Comparison of ENCODE assay signal across 27 cellular contexts in the genomic region with DNA sequence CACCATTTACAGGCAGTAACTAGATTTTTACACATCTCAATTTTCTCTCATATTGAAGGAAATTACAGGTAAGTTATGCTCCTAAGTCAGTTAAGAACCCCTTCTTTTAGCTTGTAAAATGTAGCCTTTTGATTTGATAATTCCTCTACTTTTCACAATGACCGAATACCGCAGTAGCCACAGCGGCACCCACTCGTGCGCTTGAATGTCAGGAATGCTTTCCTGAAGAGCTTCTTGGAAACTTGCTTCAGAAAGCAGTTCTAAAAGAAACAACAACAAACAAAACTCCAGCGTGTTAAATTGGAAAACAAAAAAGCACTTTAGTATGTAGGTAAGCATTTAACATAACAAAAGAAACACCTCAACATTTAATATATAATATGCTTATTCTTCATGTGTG. TPM values are rescaled to one million over a fixed set of nuclear protein-coding genes. Genes with fewer than 3 reads are reported as not detected.
A peak's percentile ranks its signal among the peaks of the same experiment; 100 is the strongest.
DNase-seq lines count a peak whose midpoint lies in the region; ATAC-seq, FAIRE-seq and TF ChIP-seq lines count a peak whose summit lies in the region.
"Had no signal": no experiment of that assay in that cellular context is flagged by ENCODE, and none has a peak within 500 bp of the region (broad histone marks: within the 10 kb centered on the region; RNA-seq: fewer than 3 reads in every experiment).

No MANE protein-coding gene starts in this region.

- peaks cover 13 to 16% of the 10 kb centered on the region in 2 donors for H3K36me3 Mint-ChIP-seq in stimulated activated naive B cell treated with anti-CD40 and anti-IgM and Interleukin-4, amounts not matched to agents 10 μg/mL and 1 μg/mL and 100 μg/mL, for 72 hours

- peak; percentile 17 for FAIRE-seq in GM12892 (lab: Jason Lieb, UNC)
- FAIRE-seq in RCC 7860 (lab: Jason Lieb, UNC): no peak

- H3K27me3 Mint-ChIP-seq in stimulated activated naive B cell treated with anti-CD40 and anti-IgM and Interleukin-4, amounts not matched to agents 10 μg/mL and 1 μg/mL and 100 μg/mL, for 72 hours: no peaks in the 10 kb centered on the region
- H3K27me3 Mint-ChIP-seq: CD8-positive, alpha-beta memory T cell had no signal

- H3K4me3 ChIP-seq in HUES6 (ENCODE audit: low read depth, low read length) (no peak overlapping the region), iPS-20b (ENCODE audit: low read length) (peak overlapping the region; percentile 20; the same call in 1 of the 2 replicates)
- H3K4me3 ChIP-seq: SJCRH30 had no signal

- peak overlapping the region; percentile 22 for H3K27ac ChIP-seq in HUES6 (ENCODE audit: low read depth, low read length)
- H3K27ac ChIP-seq in iPS-20b (ENCODE audit: low read length): no peak overlapping the region
- H3K27ac ChIP-seq: SJCRH30 had no signal

- no peak for DNase-seq in GM12892 (ENCODE audit: insufficient read length)
- DNase-seq in astrocyte of the hippocampus (ENCODE audit: low read depth, low spot score): peak; percentile 59
- DNase-seq in HCEC 1CT: no peak
- DNase-seq in COLO829 (ENCODE audit: low spot score): no peak
- DNase-seq in RCC 7860 (ENCODE audit: low spot score): no peak
- DNase-seq in stimulated activated naive B cell treated with anti-CD40 and anti-IgM and Interleukin-4, amounts not matched to agents 10 μg/mL and 1 μg/mL and 100 μg/mL, for 72 hours: no peak
- DNase-seq: 8988T; ACHN; BE2C; Calu3; CD8-positive, alpha-beta memory T cell; DND-41; KBM-7; MV-4-11; NCI-H1105; NCI-H1436 treated with DMSO at 0.1 percent for 48 hours; NCI-H1930; NCI-H2107; NCI-H524; NCI-H774; SJCRH30 had no signal

- H3K27ac Mint-ChIP-seq in stimulated activated naive B cell treated with anti-CD40 and anti-IgM and Interleukin-4, amounts not matched to agents 10 μg/mL and 1 μg/mL and 100 μg/mL, for 72 hours: no peak overlapping the region
- H3K27ac Mint-ChIP-seq: CD14-positive monocyte had no signal

- H3K9me3 ChIP-seq in HUES6 (ENCODE audit: control insufficient read depth, insufficient read depth, low read depth, low read length): no peaks in the 10 kb centered on the region
- H3K9me3 ChIP-seq in iPS-20b (ENCODE audit: insufficient read depth, low read depth, low read length): no peaks in the 10 kb centered on the region
- H3K9me3 ChIP-seq: BE2C, SJCRH30 had no signal

- no peaks in the 10 kb centered on the region for H3K9me3 Mint-ChIP-seq in stimulated activated naive B cell treated with anti-CD40 and anti-IgM and Interleukin-4, amounts not matched to agents 10 μg/mL and 1 μg/mL and 100 μg/mL, for 72 hours
- H3K9me3 Mint-ChIP-seq: CD14-positive monocyte; CD8-positive, alpha-beta memory T cell had no signal

- ATAC-seq in stimulated activated naive B cell treated with anti-CD40 and anti-IgM and Interleukin-4, amounts not matched to agents 10 μg/mL and 1 μg/mL and 100 μg/mL, for 72 hours (replicated peaks): no peak
- ATAC-seq: HCT116, Right ventricle myocardium inferior, SK-N-SH treated with all-trans-retinoic acid at 6 μM for 48 hours had no signal

- no peaks in the 10 kb centered on the region for H3K4me1 Mint-ChIP-seq in stimulated activated naive B cell treated with anti-CD40 and anti-IgM and Interleukin-4, amounts not matched to agents 10 μg/mL and 1 μg/mL and 100 μg/mL, for 72 hours
- H3K4me1 Mint-ChIP-seq: CD14-positive monocyte; CD8-positive, alpha-beta memory T cell had no signal

- peaks cover 8% of the 10 kb centered on the region for H3K36me3 ChIP-seq in HUES6 (ENCODE audit: control insufficient read depth, insufficient read depth, low read length)
- peaks cover 21% of the 10 kb centered on the region; the same call in 1 of the 2 replicates for H3K36me3 ChIP-seq in iPS-20b (ENCODE audit: insufficient read depth, low read depth, low read length)
- H3K36me3 ChIP-seq: BE2C had no signal

- TF ChIP-seq POLR2A in GM12892 (IDR thresholded peaks at IDR 0.05; ENCODE audit: low read depth, low read length): no peak

- peaks cover 8% of the 10 kb centered on the region; the same call in 1 of the 2 replicates for H3K4me1 ChIP-seq in HUES6 (ENCODE audit: control insufficient read depth, insufficient read depth, low read length)
- peaks cover 11% of the 10 kb centered on the region; the same call in 1 of the 2 replicates for H3K4me1 ChIP-seq in iPS-20b (ENCODE audit: insufficient read depth, low read length)
- H3K4me1 ChIP-seq: BE2C had no signal

- H3K9ac ChIP-seq in HUES6 (ENCODE audit: low read length) (no peak overlapping the region), iPS-20b (ENCODE audit: low read depth, low read length) (no peak overlapping the region)

- H3K4me3 Mint-ChIP-seq in stimulated activated naive B cell treated with anti-CD40 and anti-IgM and Interleukin-4, amounts not matched to agents 10 μg/mL and 1 μg/mL and 100 μg/mL, for 72 hours: no peak overlapping the region
- H3K4me3 Mint-ChIP-seq: CD14-positive monocyte; CD8-positive, alpha-beta memory T cell had no signal

- no peaks in the 10 kb centered on the region for H3K27me3 ChIP-seq in HUES6 (ENCODE audit: control insufficient read depth, insufficient read depth, low read length)
- no peaks in the 10 kb centered on the region for H3K27me3 ChIP-seq in iPS-20b (ENCODE audit: insufficient read depth, low read length)
- H3K27me3 ChIP-seq: BE2C, SJCRH30 had no signal

RNA-seq across cellular contexts. Expression of gene DNTTIP2, which starts 9.9 kb away (rescaled TPM):
- polyA plus RNA-seq in GM12892 (2012; ENCODE audit: missing spikeins): 48.1 TPM

RNA-seq across cellular contexts. Expression of gene GCLM, which starts 20.3 kb away (rescaled TPM):
- polyA plus RNA-seq in GM12892 (2012; ENCODE audit: missing spikeins): 3.6 TPM
